Comparison of ENCODE assay signal across 19 cellular contexts in genomic region chr7:337567-337951, GRCh38. TPM values are rescaled to one million over a fixed set of nuclear protein-coding genes. Genes with fewer than 3 reads are reported as not detected.
DNase-seq lines count a peak whose midpoint lies in the region; ATAC-seq, FAIRE-seq and TF ChIP-seq lines count a peak whose summit lies in the region.
"Had no signal": no experiment of that assay in that cellular context is flagged by ENCODE, and none has a peak within 500 bp of the region (broad histone marks: within the 10 kb centered on the region; RNA-seq: fewer than 3 reads in every experiment).

No MANE protein-coding gene starts in this region.

- intact Hi-C loops in Right ventricle myocardium superior (cut with DNase I) (no loop called here), cardiac septum (cut with DNase I) (no loop called here), kidney (cut with DNase I) (no loop called here), aorta (cut with DNase I) (loop anchor here in 1 of 2 donors (10.0 kb wide), 1 partner anchor 157 kb away; no protein-coding TSS in a partner anchor)

- 92% methylated on average over 17 of the region's 17 CpGs for WGBS in aorta, 2 donors

- ATAC-seq in Right ventricle myocardium superior (ENCODE audit: poor library complexity) (no peak), aorta (ENCODE audit: low FRiP score) (no peak)

- H3K4me3 ChIP-seq in kidney (ENCODE audit: low read length in 2 of 2), result no peak overlapping the region
- H3K4me3 ChIP-seq in aorta (ENCODE audit: low read length in 2 of 2), result no peak overlapping the region

- H3K36me3 ChIP-seq in kidney (ENCODE audit: control insufficient read depth in 1 of 2, insufficient read depth in 2 of 2, low read length in 2 of 2) (no peaks in the 10 kb centered on the region), aorta (ENCODE audit: control insufficient read depth in 1 of 2, insufficient read depth in 2 of 2, low read length in 1 of 2) (no peaks in the 10 kb centered on the region)

- FAIRE-seq in HTR-8/SVneo (lab: Jason Lieb, UNC), result peak; percentile 20
- no peak for FAIRE-seq in kidney (lab: Jason Lieb, UNC)

- TF ChIP-seq CTCF in kidney (IDR thresholded peaks at IDR 0.05; ENCODE audit: borderline replicate concordance, extremely low read depth, insufficient read depth), result no peak

- H3K9me3 ChIP-seq in kidney (ENCODE audit: control insufficient read depth in 1 of 2, low read length in 2 of 2), result no peaks in the 10 kb centered on the region
- no peaks in the 10 kb centered on the region for H3K9me3 ChIP-seq in aorta (ENCODE audit: control insufficient read depth, low read length)

- DNase-seq in Right ventricle myocardium superior (peak; percentile 30), cardiac septum (ENCODE audit: low spot score) (no peak), HTR-8/SVneo (ENCODE audit: insufficient read length, low spot score) (no peak), kidney (peak; percentile 59), aorta (peak; percentile 39 to 64), DMS53 treated with DMSO at 0.1 percent for 48 hours (lab: John Stamatoyannopoulos, UW; ENCODE audit: unreplicated experiment) (no peak), cerebellar nuclear complex (lab: John Stamatoyannopoulos, UW) (no peak), DMS 273 (lab: John Stamatoyannopoulos, UW; ENCODE audit: unreplicated experiment) (no peak)
- DNase-seq: ACHN, COR-L47, DMS53, HCEC 1CT, HFFc6 had no signal

- H3K27ac ChIP-seq in kidney (ENCODE audit: low read depth in 2 of 2, low read length in 2 of 2) (no peak overlapping the region), aorta (ENCODE audit: low read depth in 1 of 2, low read length in 2 of 2) (no peak overlapping the region)
- H3K27ac ChIP-seq: C4-2B, HL-60 had no signal

- no peaks in the 10 kb centered on the region for H3K27me3 ChIP-seq in aorta (ENCODE audit: control insufficient read depth in 1 of 2, insufficient read depth in 2 of 2, low read length in 1 of 2)

- H3K9ac ChIP-seq in kidney (ENCODE audit: low read length in 2 of 2), result no peak overlapping the region

- H3K4me1 ChIP-seq in kidney (ENCODE audit: control insufficient read depth in 1 of 2, insufficient read depth in 1 of 2, low read depth in 1 of 2, low read length in 2 of 2) (peaks cover 0 to 6% of the 10 kb centered on the region in 2 donors), aorta (ENCODE audit: control insufficient read depth in 1 of 2, insufficient read depth in 2 of 2, low read length in 2 of 2) (no peaks in the 10 kb centered on the region)

RNA-seq across cellular contexts. Expression of gene FOXL3, which starts 47.6 kb away (rescaled TPM):
- total RNA-seq in Right ventricle myocardium superior, result not detected
- not detected for total RNA-seq in cardiac septum
- not detected for total RNA-seq in kidney
- polyA plus RNA-seq in kidney (ENCODE audit: insufficient read depth, low read depth, low replicate concordance), result not detected
- not detected for total RNA-seq in aorta
- polyA plus RNA-seq in aorta, result not detected
- total RNA-seq: A172; CD8-positive, alpha-beta T cell; Daoy; H4; HFFc6 had no signal

Comparison
In these comparisons a context has a peak if more than half of its experiments do, and no peak if none do; other contexts are left out.
1. DNase-seq: peak in Right ventricle myocardium superior (single experiment), kidney (single experiment) and aorta (2 of 2); none in cardiac septum (single experiment), HTR-8/SVneo (single experiment), DMS53 treated with DMSO at 0.1 percent for 48 hours (single experiment), cerebellar nuclear complex (0 of 2) and DMS 273 (single experiment).